1 cellular context compared by ENCODE assay signal in genomic region chr12:32679091-32679909, GRCh38.
A peak's percentile ranks its signal among the peaks of the same experiment; 100 is the strongest.
TF ChIP-seq lines count a peak whose summit lies in the region.

TSS of gene DNM1L (plus strand) at chr12:32679301. CDS start at chr12:32679364, 63 bp downstream.

TF ChIP-seq in K562, 482 proteins besides CTCF, POLR2A, EP300 and RAD21 (continued from another document and continues in another):
- TF ChIP-seq HDGF (IDR thresholded peaks at IDR 0.05) (no peak), POLR3A (IDR thresholded peaks at IDR 0.05; ENCODE audit: borderline replicate concordance, extremely low read depth, insufficient read depth, insufficient read length) (no peak), ID3 (CRISPR knock-in tag; IDR thresholded peaks at IDR 0.05) (no peak), ID3 (tag; IDR thresholded peaks at IDR 0.05) (peak; percentile 79), GTF2B (IDR thresholded peaks at IDR 0.05; ENCODE audit: extremely low read depth, insufficient read length) (no peak), FOXP1 (CRISPR knock-in tag; IDR thresholded peaks at IDR 0.05) (no peak), CREBBP (IDR thresholded peaks at IDR 0.05; ENCODE audit: low read depth, low read length) (no peak), ZNF316 (IDR thresholded peaks at IDR 0.05) (no peak), L3MBTL2 (IDR thresholded peaks at IDR 0.05) (peak; percentile 59), PURB (CRISPR knock-in tag; IDR thresholded peaks at IDR 0.05; ENCODE audit: low read depth) (no peak), ARID2 (IDR thresholded peaks at IDR 0.05) (no peak), KDM5B (IDR thresholded peaks at IDR 0.05; ENCODE audit: insufficient replicate concordance, low read depth, low read length) (peak; percentile 91), MECOM (CRISPR knock-in tag; IDR thresholded peaks at IDR 0.05) (no peak), XRCC3 (IDR thresholded peaks at IDR 0.05) (no peak), ZNF175 (CRISPR knock-in tag; IDR thresholded peaks at IDR 0.05; ENCODE audit: low read depth) (peak; percentile 51; the same call in 1 of the 2 replicates), ZNF644 (tag; IDR thresholded peaks at IDR 0.05; ENCODE audit: low read depth) (peak; percentile 47; the same call in 1 of the 2 replicates), BRCA1 (IDR thresholded peaks at IDR 0.05) (no peak), BRCA1 (CRISPR knock-in tag; IDR thresholded peaks at IDR 0.05) (no peak), SP2 (IDR thresholded peaks at IDR 0.05; ENCODE audit: extremely low read depth, low read depth, low read length, poor library complexity, severe bottlenecking) (no peak), SPI1 (IDR thresholded peaks at IDR 0.05; ENCODE audit: borderline replicate concordance, low read depth, low read length) (no peak; the same call in 1 of the 2 replicates), TOE1 (IDR thresholded peaks at IDR 0.05; ENCODE audit: borderline replicate concordance) (no peak), TOE1 (CRISPR knock-in tag; IDR thresholded peaks at IDR 0.05; ENCODE audit: borderline replicate concordance, low read depth) (no peak), HBP1 (CRISPR knock-in tag; IDR thresholded peaks at IDR 0.05) (peak; percentile 65; the same call in 1 of the 2 replicates), NFIC (IDR thresholded peaks at IDR 0.05) (peak; percentile 18; the same call in 1 of the 2 replicates), HNRNPUL1 (IDR thresholded peaks at IDR 0.05; ENCODE audit: low read length) (no peak), ZNF695 (CRISPR knock-in tag; IDR thresholded peaks at IDR 0.05) (no peak), MXI1 (IDR thresholded peaks at IDR 0.05; ENCODE audit: low read depth, low read length) (no peak), MCM2 (IDR thresholded peaks at IDR 0.05; ENCODE audit: low read depth) (no peak), CREB3 (tag; conservative IDR thresholded peaks at IDR 0.05; ENCODE audit: low read depth) (no peak), ZSCAN32 (CRISPR knock-in tag; IDR thresholded peaks at IDR 0.05) (no peak), ZHX1 (conservative IDR thresholded peaks at IDR 0.05; ENCODE audit: low read length) (no peak), NR2F6 (CRISPR knock-in tag; IDR thresholded peaks at IDR 0.05) (no peak), RFX7 (CRISPR knock-in tag; IDR thresholded peaks at IDR 0.05) (no peak), ZNF184 (CRISPR knock-in tag; IDR thresholded peaks at IDR 0.05) (no peak), CUX1 (CRISPR knock-in tag; IDR thresholded peaks at IDR 0.05) (no peak), NRF1 (conservative IDR thresholded peaks at IDR 0.05 in 1 of 2, IDR thresholded peaks at IDR 0.05 in 1 of 2) (peak; percentile 94 to 95), PHB (CRISPR knock-in tag; IDR thresholded peaks at IDR 0.05) (no peak), ATF6 (CRISPR knock-in tag; IDR thresholded peaks at IDR 0.05) (peak; percentile 84; the same call in 1 of the 2 replicates), THAP7 (CRISPR knock-in tag; IDR thresholded peaks at IDR 0.05) (no peak), ZNF384 (IDR thresholded peaks at IDR 0.05; ENCODE audit: low read depth, low read length) (no peak), TAF15 (IDR thresholded peaks at IDR 0.05; ENCODE audit: low read depth, low read length) (no peak), TCF7 (IDR thresholded peaks at IDR 0.05; ENCODE audit: borderline replicate concordance) (no peak), NUFIP1 (IDR thresholded peaks at IDR 0.05; ENCODE audit: partially characterized antibody) (no peak), ZNF445 (CRISPR knock-in tag; IDR thresholded peaks at IDR 0.05; ENCODE audit: low read depth) (no peak), RNF219 (CRISPR knock-in tag; IDR thresholded peaks at IDR 0.05) (no peak), CHD4 (IDR thresholded peaks at IDR 0.05; ENCODE audit: insufficient read depth, insufficient replicate concordance, low read depth, low read length, poor library complexity, severe bottlenecking) (no peak), MCM3 (IDR thresholded peaks at IDR 0.05) (no peak), STAT6 (CRISPR knock-in tag; IDR thresholded peaks at IDR 0.05) (no peak), ETS2 (tag; IDR thresholded peaks at IDR 0.05; ENCODE audit: borderline replicate concordance, poor library complexity, severe bottlenecking) (no peak)
